Comparison of ENCODE assay signal across 15 cellular contexts in genomic region chr1:32984829-32985310, GRCh38. TPM values are rescaled to one million over a fixed set of nuclear protein-coding genes. Genes with fewer than 3 reads are reported as not detected.
DNase-seq lines count a peak whose midpoint lies in the region; ATAC-seq and TF ChIP-seq lines count a peak whose summit lies in the region.
"Had no signal": no experiment of that assay in that cellular context is flagged by ENCODE, and none has a peak within 500 bp of the region (broad histone marks: within the 10 kb centered on the region; RNA-seq: fewer than 3 reads in every experiment).

No MANE protein-coding gene starts in this region.

- POLR2A ChIA-PET in activated CD8-positive, alpha-beta T cell treated with anti-CD3 and anti-CD28 coated beads, Interleukin-2, amount 10 ng/mL, durations not matched to agents 7 days and 5 days (lab: Charles Lee), result no interaction called here

- H3K4me3 Mint-ChIP-seq in CD14-positive monocyte, result no peak overlapping the region
- no peak overlapping the region for H3K4me3 Mint-ChIP-seq in activated CD8-positive, alpha-beta T cell treated with anti-CD3 and anti-CD28 coated beads, Interleukin-2, amount 10 ng/mL, durations not matched to agents 7 days and 5 days
- H3K4me3 Mint-ChIP-seq: activated naive CD8-positive, alpha-beta T cell had no signal

- ATAC-seq in activated CD8-positive, alpha-beta T cell treated with anti-CD3 and anti-CD28 coated beads, Interleukin-2, amount 10 ng/mL, durations not matched to agents 7 days and 5 days, result no peak

- intact Hi-C loops in CD14-positive monocyte (cut with micrococcal nuclease), result no loop called here

- DNase-seq in CD14-positive monocyte (ENCODE audit: low spot score) (no peak), EH (ENCODE audit: low read depth) (peak; percentile 52), CD1c-positive myeloid dendritic cell (ENCODE audit: extremely low spot score) (no peak), NCI-H526 treated with DMSO at 0.1 percent for 48 hours (lab: John Stamatoyannopoulos, UW) (no peak), DMS53 treated with DMSO at 0.1 percent for 48 hours (lab: John Stamatoyannopoulos, UW; ENCODE audit: unreplicated experiment) (no peak)
- DNase-seq in activated CD8-positive, alpha-beta T cell treated with anti-CD3 and anti-CD28 coated beads, Interleukin-2, amount 10 ng/mL, durations not matched to agents 7 days and 5 days, result no peak
- DNase-seq: DMS79 treated with DMSO at 0.1 percent for 48 hours; esophagus squamous epithelium; NCI-H1105 treated with DMSO at 0.1 percent for 48 hours; Peyer's patch; stimulated activated CD4-positive, alpha-beta T cell treated with anti-CD3 and anti-CD28 coated beads, Interleukin-2, amount 100 ng/mL, for 48 hours had no signal

- H3K36me3 Mint-ChIP-seq in CD14-positive monocyte, result peaks cover 10 to 11% of the 10 kb centered on the region in 2 donors
- no peaks in the 10 kb centered on the region for H3K36me3 Mint-ChIP-seq in activated CD8-positive, alpha-beta T cell treated with anti-CD3 and anti-CD28 coated beads, Interleukin-2, amount 10 ng/mL, durations not matched to agents 7 days and 5 days (ENCODE audit: low read depth)
- H3K36me3 Mint-ChIP-seq: activated naive CD8-positive, alpha-beta T cell had no signal

- no peaks in the 10 kb centered on the region for H3K36me3 ChIP-seq in neutrophil
- H3K36me3 ChIP-seq: esophagus squamous epithelium, Peyer's patch, thoracic aorta had no signal

- H3K27me3 Mint-ChIP-seq in CD14-positive monocyte (ENCODE audit: low read depth in 3 of 3), result peaks cover 0 to 2% (median 1%) of the 10 kb centered on the region in 3 donors
- H3K27me3 Mint-ChIP-seq in activated CD8-positive, alpha-beta T cell treated with anti-CD3 and anti-CD28 coated beads, Interleukin-2, amount 10 ng/mL, durations not matched to agents 7 days and 5 days (ENCODE audit: low read depth), result no peaks in the 10 kb centered on the region
- H3K27me3 Mint-ChIP-seq: activated naive CD8-positive, alpha-beta T cell had no signal

- H3K4me3 ChIP-seq in neutrophil (ENCODE audit: low read depth in 1 of 2, low read length in 1 of 2), result no peak overlapping the region
- H3K4me3 ChIP-seq: esophagus squamous epithelium, Peyer's patch, thoracic aorta had no signal

- CTCF ChIA-PET in activated CD8-positive, alpha-beta T cell treated with anti-CD3 and anti-CD28 coated beads, Interleukin-2, amount 10 ng/mL, durations not matched to agents 7 days and 5 days (lab: Charles Lee), result interaction anchor here (1.3 to 1.7 kb wide), 5 partner anchors 9 to 98 kb away, joined by 3 to 4 read pairs (median 4); no protein-coding TSS in a partner anchor

- TF ChIP-seq CTCF in CD14-positive monocyte (IDR thresholded peaks at IDR 0.05), result no peak
- no peak for TF ChIP-seq CTCF in neutrophil (IDR thresholded peaks at IDR 0.05)

- no peaks in the 10 kb centered on the region for H3K9me3 ChIP-seq in neutrophil
- H3K9me3 ChIP-seq: esophagus squamous epithelium, Peyer's patch, thoracic aorta had no signal

- H3K4me1 Mint-ChIP-seq in CD14-positive monocyte, result peaks cover 91% of the 10 kb centered on the region
- peaks cover 77% of the 10 kb centered on the region for H3K4me1 Mint-ChIP-seq in activated CD8-positive, alpha-beta T cell treated with anti-CD3 and anti-CD28 coated beads, Interleukin-2, amount 10 ng/mL, durations not matched to agents 7 days and 5 days (ENCODE audit: low read depth)

- peak overlapping the region; percentile 96 for H3K27ac ChIP-seq in neutrophil
- H3K27ac ChIP-seq: C4-2B, thoracic aorta had no signal

- H3K4me1 ChIP-seq in neutrophil (ENCODE audit: control insufficient read depth in 1 of 2, insufficient read depth in 1 of 2, low read depth in 1 of 2, low read length in 1 of 2), result peaks cover 72 to 87% of the 10 kb centered on the region in 2 experiments

- no peaks in the 10 kb centered on the region for H3K27me3 ChIP-seq in neutrophil
- H3K27me3 ChIP-seq: Peyer's patch had no signal

- H3K27ac Mint-ChIP-seq in CD14-positive monocyte, result peak overlapping the region; percentile 73 to 92 (median 85)
- peak overlapping the region; percentile 60 for H3K27ac Mint-ChIP-seq in activated CD8-positive, alpha-beta T cell treated with anti-CD3 and anti-CD28 coated beads, Interleukin-2, amount 10 ng/mL, durations not matched to agents 7 days and 5 days

- no peaks in the 10 kb centered on the region for H3K9me3 Mint-ChIP-seq in CD14-positive monocyte
- H3K9me3 Mint-ChIP-seq in activated CD8-positive, alpha-beta T cell treated with anti-CD3 and anti-CD28 coated beads, Interleukin-2, amount 10 ng/mL, durations not matched to agents 7 days and 5 days (ENCODE audit: insufficient read depth), result no peaks in the 10 kb centered on the region

RNA-seq across cellular contexts. Expression of gene RNF19B, which starts 20.3 kb away (rescaled TPM):
- polyA plus RNA-seq in CD14-positive monocyte, result 1 to 10 TPM; 4.1 to 5.8 TPM
- total RNA-seq in activated CD8-positive, alpha-beta T cell treated with anti-CD3 and anti-CD28 coated beads, Interleukin-2, amount 10 ng/mL, durations not matched to agents 7 days and 5 days, result 10 to 100 TPM; 14.0 to 15.8 TPM

RNA-seq across cellular contexts. Expression of gene AK2, which starts 51.8 kb away (rescaled TPM):
- 100 to 1,000 TPM; 162 to 180 TPM for polyA plus RNA-seq in CD14-positive monocyte
- total RNA-seq in activated CD8-positive, alpha-beta T cell treated with anti-CD3 and anti-CD28 coated beads, Interleukin-2, amount 10 ng/mL, durations not matched to agents 7 days and 5 days, result 100 to 1,000 TPM; 206 to 215 TPM
